ENCODE assay signal across 21 cellular contexts in genomic region chr10:44024351-44025116, GRCh38.
"Had no signal": no experiment of that assay in that cellular context is flagged by ENCODE, and none has a peak within 500 bp of the region (broad histone marks: within the 10 kb centered on the region; RNA-seq: fewer than 3 reads in every experiment).

No MANE protein-coding gene starts in this region.

- DNase-seq: activated CD4-positive, alpha-beta memory T cell treated with anti-CD3 and anti-CD28 coated beads, Interleukin-2, amount 10 ng/mL, durations not matched to agents 7 days and 5 days; activated CD4-positive, alpha-beta T cell treated with anti-CD3 and anti-CD28 coated beads, Interleukin-2, amount 10 ng/mL, durations not matched to agents 7 days and 5 days; activated CD4-positive, CD25-positive, alpha-beta regulatory T cell treated with anti-CD3 and anti-CD28 coated beads, Interleukin-2, amount 50 U/mL, for 72 hours; activated CD8-positive, alpha-beta memory T cell treated with anti-CD3 and anti-CD28 coated beads, Interleukin-2, amount 50 U/mL, for 48 hours; activated gamma-delta T cell treated with Interleukin-2 at 50 U/mL for 16 hours; activated T-cell treated with anti-CD3 and anti-CD28 coated beads, Interleukin-2, amount 50 U/mL, for 24 hours; cerebellar nuclear complex; colonic mucosa; dorsolateral prefrontal cortex; effector memory CD4-positive, alpha-beta T cell; foreskin melanocyte; kidney; left colon; naive thymus-derived CD8-positive, alpha-beta T cell; spleen; stimulated activated naive CD4-positive, alpha-beta T cell; T-helper 17 cell; T1000; tibial artery; upper lobe of right lung had no signal

- ATAC-seq: activated naive CD4-positive, alpha-beta T cell treated with anti-CD3 and anti-CD28 coated beads, Interleukin-2, amount 50 U/mL, for 72 hours; left colon; naive thymus-derived CD8-positive, alpha-beta T cell; T-helper 17 cell; upper lobe of right lung had no signal
